Comparison of ENCODE assay signal across 24 cellular contexts in genomic region chr4:4605849-4606248, GRCh38.
"Had no signal": no experiment of that assay in that cellular context is flagged by ENCODE, and none has a peak within 500 bp of the region (broad histone marks: within the 10 kb centered on the region; RNA-seq: fewer than 3 reads in every experiment).

No MANE protein-coding gene starts in this region.

- H3K36me3 ChIP-seq: esophagus muscularis mucosa, gastroesophageal sphincter, heart left ventricle, left lung, neutrophil, pancreas, stomach, thyroid gland, vagina had no signal

- H3K9me3 ChIP-seq: esophagus muscularis mucosa, gastroesophageal sphincter, left lung, neutrophil, pancreas, stomach, thyroid gland, vagina had no signal

- H3K27me3 ChIP-seq: esophagus muscularis mucosa, foreskin keratinocyte, gastroesophageal sphincter, heart left ventricle, hepatocyte, left lung, neutrophil, pancreas, stomach, thyroid gland, vagina had no signal

- H3K27ac ChIP-seq: esophagus muscularis mucosa, foreskin keratinocyte, gastroesophageal sphincter, heart left ventricle, hepatocyte, left lung, neutrophil, pancreas, stomach, thyroid gland, vagina had no signal

- H3K4me3 ChIP-seq: esophagus muscularis mucosa, gastroesophageal sphincter, heart left ventricle, hepatocyte, left lung, pancreas, stomach, thyroid gland, vagina had no signal

- ATAC-seq: foreskin keratinocyte; gastroesophageal sphincter; heart left ventricle; left lung; natural killer cell; pancreas; sciatic nerve; stimulated activated effector memory CD8-positive, alpha-beta T cell treated with anti-CD3 and anti-CD28 coated beads, Interleukin-12 subunit alpha, Interleukin-12 subunit beta, amount 100 ng/mL, for 72 hours had no signal

- H3K27ac Mint-ChIP-seq: endodermal cell; natural killer cell; stimulated activated effector memory CD8-positive, alpha-beta T cell treated with anti-CD3 and anti-CD28 coated beads, Interleukin-12 subunit alpha, Interleukin-12 subunit beta, amount 100 ng/mL, for 72 hours had no signal

- H3K4me1 Mint-ChIP-seq: natural killer cell; stimulated activated effector memory CD8-positive, alpha-beta T cell treated with anti-CD3 and anti-CD28 coated beads, Interleukin-12 subunit alpha, Interleukin-12 subunit beta, amount 100 ng/mL, for 72 hours had no signal

- H3K4me3 Mint-ChIP-seq: endodermal cell; natural killer cell; stimulated activated effector memory CD8-positive, alpha-beta T cell treated with anti-CD3 and anti-CD28 coated beads, Interleukin-12 subunit alpha, Interleukin-12 subunit beta, amount 100 ng/mL, for 72 hours had no signal

- H3K4me1 ChIP-seq: esophagus muscularis mucosa, foreskin keratinocyte, gastroesophageal sphincter, left lung, pancreas, stomach, thyroid gland, vagina had no signal

- H3K36me3 Mint-ChIP-seq: natural killer cell; stimulated activated effector memory CD8-positive, alpha-beta T cell treated with anti-CD3 and anti-CD28 coated beads, Interleukin-12 subunit alpha, Interleukin-12 subunit beta, amount 100 ng/mL, for 72 hours had no signal

- DNase-seq: effector CD8-positive, alpha-beta T cell; endodermal cell; foreskin keratinocyte; heart left ventricle; kidney; left lung; mammary epithelial cell; mesendoderm; midbrain; natural killer cell; pancreas; stimulated activated CD4-positive, alpha-beta T cell treated with anti-CD3 and anti-CD28 coated beads, Interleukin-2, amount 100 ng/mL, for 24 hours; stimulated activated CD4-positive, alpha-beta T cell treated with anti-CD3 and anti-CD28 coated beads, Interleukin-4, amount 100 ng/mL, for 24 hours; stimulated activated naive CD4-positive, alpha-beta T cell treated with Interleukin-2 at 50 U/mL for 16 hours; stomach; thyroid gland; trophoblast cell had no signal

- H3K9me3 Mint-ChIP-seq: endodermal cell; natural killer cell; stimulated activated effector memory CD8-positive, alpha-beta T cell treated with anti-CD3 and anti-CD28 coated beads, Interleukin-12 subunit alpha, Interleukin-12 subunit beta, amount 100 ng/mL, for 72 hours had no signal
